ENCODE assay signal across 21 cellular contexts in genomic region chr1:20126041-20126805, GRCh38. TPM values are rescaled to one million over a fixed set of nuclear protein-coding genes. Genes with fewer than 3 reads are reported as not detected.
DNase-seq lines count a peak whose midpoint lies in the region; ATAC-seq, FAIRE-seq and TF ChIP-seq lines count a peak whose summit lies in the region.
"Had no signal": no experiment of that assay in that cellular context is flagged by ENCODE, and none has a peak within 500 bp of the region (broad histone marks: within the 10 kb centered on the region; RNA-seq: fewer than 3 reads in every experiment).

No MANE protein-coding gene starts in this region.

- peaks cover 0 to 3% (median 0%) of the 10 kb centered on the region in 3 donors for H3K27me3 ChIP-seq in gastrocnemius medialis
- H3K27me3 ChIP-seq: dorsolateral prefrontal cortex had no signal

- in situ Hi-C loops in gastrocnemius medialis (cut with MboI; ENCODE audit: low sequenced_read_pairs in 4 of 4): no loop called here

- H3K27ac Mint-ChIP-seq in stimulated activated naive B cell treated with anti-CD40 and anti-IgM and Interleukin-4, amounts not matched to agents 10 μg/mL and 1 μg/mL and 100 μg/mL, for 72 hours: peak overlapping the region; percentile 83
- H3K27ac Mint-ChIP-seq: activated naive CD4-positive, alpha-beta T cell treated with anti-CD3 and anti-CD28 coated beads, Interleukin-2, amount 50 U/mL, for 24 hours; CD4-positive, CD25-positive, alpha-beta regulatory T cell; stimulated activated naive CD8-positive, alpha-beta T cell treated with anti-CD3 and anti-CD28 coated beads, Interleukin-15, Interleukin-2, amounts not matched to agents 100 ng/mL and 50 ng/mL, for 24 hours had no signal

- no peak overlapping the region for H3K27ac ChIP-seq in gastrocnemius medialis
- H3K27ac ChIP-seq: dorsolateral prefrontal cortex had no signal

- H3K4me3 Mint-ChIP-seq in stimulated activated naive B cell treated with anti-CD40 and anti-IgM and Interleukin-4, amounts not matched to agents 10 μg/mL and 1 μg/mL and 100 μg/mL, for 72 hours: peak overlapping the region in 1 of 2 donors; percentile 8
- H3K4me3 Mint-ChIP-seq: activated naive CD4-positive, alpha-beta T cell treated with anti-CD3 and anti-CD28 coated beads, Interleukin-2, amount 50 U/mL, for 24 hours; CD4-positive, CD25-positive, alpha-beta regulatory T cell; stimulated activated naive CD8-positive, alpha-beta T cell treated with anti-CD3 and anti-CD28 coated beads, Interleukin-15, Interleukin-2, amounts not matched to agents 100 ng/mL and 50 ng/mL, for 24 hours had no signal

- peak; percentile 57 for ATAC-seq in GM21447 (IDR thresholded peaks at IDR 0.05; ENCODE audit: unreplicated experiment)
- peak; percentile 53 for ATAC-seq in HG03565 (IDR thresholded peaks at IDR 0.05; ENCODE audit: unreplicated experiment)
- peak; percentile 73 to 80 for ATAC-seq in stimulated activated naive B cell treated with anti-CD40 and anti-IgM and Interleukin-4, amounts not matched to agents 10 μg/mL and 1 μg/mL and 100 μg/mL, for 72 hours (replicated peaks)
- ATAC-seq in gastrocnemius medialis: no peak
- ATAC-seq: activated CD4-positive, CD25-positive, alpha-beta regulatory T cell treated with anti-CD3 and anti-CD28 coated beads, Interleukin-2, amount 50 U/mL, for 24 hours had no signal

- H3K9me3 Mint-ChIP-seq in stimulated activated naive B cell treated with anti-CD40 and anti-IgM and Interleukin-4, amounts not matched to agents 10 μg/mL and 1 μg/mL and 100 μg/mL, for 72 hours: peaks cover 4 to 9% of the 10 kb centered on the region in 2 donors
- H3K9me3 Mint-ChIP-seq: activated naive CD4-positive, alpha-beta T cell treated with anti-CD3 and anti-CD28 coated beads, Interleukin-2, amount 50 U/mL, for 24 hours; stimulated activated naive CD8-positive, alpha-beta T cell treated with anti-CD3 and anti-CD28 coated beads, Interleukin-15, Interleukin-2, amounts not matched to agents 100 ng/mL and 50 ng/mL, for 24 hours had no signal

- no peaks in the 10 kb centered on the region for H3K27me3 Mint-ChIP-seq in stimulated activated naive B cell treated with anti-CD40 and anti-IgM and Interleukin-4, amounts not matched to agents 10 μg/mL and 1 μg/mL and 100 μg/mL, for 72 hours

- DNase-seq in GM18507 (ENCODE audit: extremely low spot score, insufficient read length, low read depth) (peak; percentile 28), gastrocnemius medialis (no peak), NCI-H69 (lab: John Stamatoyannopoulos, UW) (no peak), NCI-H2081 treated with DMSO at 0.1 percent for 48 hours (lab: John Stamatoyannopoulos, UW) (no peak)
- peak; percentile 33 for DNase-seq in stimulated activated naive B cell treated with anti-CD40 and anti-IgM and Interleukin-4, amounts not matched to agents 10 μg/mL and 1 μg/mL and 100 μg/mL, for 72 hours
- DNase-seq: activated CD8-positive, alpha-beta memory T cell treated with anti-CD3 and anti-CD28 coated beads, Interleukin-2, amount 50 U/mL, for 48 hours; CD4-positive, CD25-positive, alpha-beta regulatory T cell; dorsolateral prefrontal cortex; hypothalamus; NCI-H187 treated with DMSO at 0.1 percent for 48 hours; NCI-H526; posterior cingulate gyrus; T-helper 1 cell had no signal

- no peaks in the 10 kb centered on the region for H3K9me3 ChIP-seq in gastrocnemius medialis

- FAIRE-seq in GM18507 (lab: Jason Lieb, UNC): peak; percentile 86

- no peaks in the 10 kb centered on the region for H3K4me1 ChIP-seq in gastrocnemius medialis

- H3K36me3 ChIP-seq in gastrocnemius medialis: no peaks in the 10 kb centered on the region

- TF ChIP-seq POLR2A in gastrocnemius medialis (IDR thresholded peaks at IDR 0.05): no peak

- no peak overlapping the region for H3K4me3 ChIP-seq in gastrocnemius medialis
- H3K4me3 ChIP-seq: dorsolateral prefrontal cortex, smooth muscle cell had no signal

- H3K4me1 Mint-ChIP-seq in stimulated activated naive B cell treated with anti-CD40 and anti-IgM and Interleukin-4, amounts not matched to agents 10 μg/mL and 1 μg/mL and 100 μg/mL, for 72 hours: peaks cover 43 to 60% of the 10 kb centered on the region in 2 donors
- H3K4me1 Mint-ChIP-seq: activated naive CD4-positive, alpha-beta T cell treated with anti-CD3 and anti-CD28 coated beads, Interleukin-2, amount 50 U/mL, for 24 hours; CD4-positive, CD25-positive, alpha-beta regulatory T cell had no signal

- no peak for TF ChIP-seq CTCF in gastrocnemius medialis (IDR thresholded peaks at IDR 0.05 in 4 of 5, conservative IDR thresholded peaks at IDR 0.05 in 1 of 5)

- intact Hi-C loops in gastrocnemius medialis (cut with DNase I; ENCODE audit: low total_unique reads): no loop called here

- peaks cover 3 to 15% of the 10 kb centered on the region in 2 donors for H3K36me3 Mint-ChIP-seq in stimulated activated naive B cell treated with anti-CD40 and anti-IgM and Interleukin-4, amounts not matched to agents 10 μg/mL and 1 μg/mL and 100 μg/mL, for 72 hours
- H3K36me3 Mint-ChIP-seq: CD4-positive, CD25-positive, alpha-beta regulatory T cell had no signal

RNA-seq across cellular contexts. Expression of gene PLA2G2D, which starts 6.9 kb away (rescaled TPM):
- total RNA-seq in gastrocnemius medialis: not detected
- total RNA-seq: CD4-positive, CD25-positive, alpha-beta regulatory T cell; Daoy; MCF 10A; smooth muscle cell had no signal

RNA-seq across cellular contexts. Expression of gene PLA2G2F, which starts 12.9 kb away (rescaled TPM):
- not detected for total RNA-seq in gastrocnemius medialis
- total RNA-seq: CD4-positive, CD25-positive, alpha-beta regulatory T cell; Daoy; MCF 10A had no signal

RNA-seq across cellular contexts. Expression of gene PLA2G5, which starts 56.2 kb away (rescaled TPM):
- total RNA-seq in gastrocnemius medialis: not detected
- total RNA-seq: CD4-positive, CD25-positive, alpha-beta regulatory T cell; Daoy; MCF 10A had no signal

RNA-seq across cellular contexts. Expression of gene UBXN10, which starts 59.7 kb away (rescaled TPM):
- 1 to 10 TPM in 1 of 4 donors, under 1 TPM in 2, not detected in 1; 0.18 to 4.3 (median 0.19) TPM for total RNA-seq in gastrocnemius medialis
- total RNA-seq: MCF 10A had no signal

Comparison
In these comparisons a context has a peak if more than half of its experiments do, and no peak if none do; other contexts are left out.
1. DNase-seq: peak in GM18507 (single experiment) and stimulated activated naive B cell treated with anti-CD40 and anti-IgM and Interleukin-4, amounts not matched to agents 10 μg/mL and 1 μg/mL and 100 μg/mL, for 72 hours (single experiment); none in gastrocnemius medialis (0 of 2), NCI-H69 (single experiment) and NCI-H2081 treated with DMSO at 0.1 percent for 48 hours (single experiment).
2. ATAC-seq: peak in GM21447 (single experiment), HG03565 (single experiment) and stimulated activated naive B cell treated with anti-CD40 and anti-IgM and Interleukin-4, amounts not matched to agents 10 μg/mL and 1 μg/mL and 100 μg/mL, for 72 hours (2 of 2); none in gastrocnemius medialis (0 of 2).